9 cellular contexts compared by ENCODE assay signal in the genomic region with DNA sequence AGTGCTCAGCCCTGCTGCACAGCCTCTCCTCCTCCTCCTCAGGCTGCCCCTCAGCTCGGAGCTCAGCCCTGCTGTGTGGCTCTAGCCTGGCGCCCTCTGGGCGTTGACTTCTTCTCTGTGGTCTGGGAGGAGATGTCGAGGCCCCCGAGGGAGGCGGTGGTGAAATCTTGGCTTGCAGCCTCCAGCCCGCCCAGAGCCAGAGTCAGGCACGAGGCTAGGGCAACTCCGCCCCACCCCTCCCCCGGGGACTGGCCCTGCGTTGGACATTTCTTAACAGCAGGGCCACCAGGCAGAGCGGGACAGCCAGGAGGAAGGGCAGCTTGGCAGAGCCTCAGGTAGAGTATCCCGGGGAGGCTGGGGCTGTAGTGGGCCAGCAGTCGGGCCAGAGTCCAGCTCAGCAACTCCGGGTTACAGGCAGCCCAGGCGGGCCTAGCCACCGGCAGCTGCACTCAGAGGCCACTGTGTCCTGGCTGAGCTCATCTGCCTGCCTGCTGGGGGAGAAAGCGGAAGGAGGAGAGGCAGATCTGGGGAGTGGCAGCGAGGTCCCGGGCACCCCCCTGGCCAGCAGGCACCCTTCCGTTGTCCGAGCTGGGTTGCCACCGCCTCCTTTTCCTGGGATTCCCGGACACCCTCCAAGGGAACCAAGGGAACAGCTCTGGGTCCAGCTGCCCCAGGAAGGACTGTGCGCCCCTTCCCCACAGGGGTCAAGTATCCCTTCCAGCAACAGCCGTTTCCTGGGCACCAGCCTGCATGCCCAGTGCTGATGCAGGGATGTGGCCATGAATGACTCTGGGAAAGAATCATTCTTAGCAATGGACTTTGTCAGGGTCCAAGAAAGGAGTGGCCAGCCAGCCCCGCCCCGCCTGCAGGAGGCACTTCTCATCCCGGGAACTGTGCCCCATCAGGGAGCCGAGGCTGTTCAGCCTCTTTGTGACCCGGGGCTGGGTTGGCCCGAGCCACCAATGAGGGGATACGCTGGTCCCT. TPM values are rescaled to one million over a fixed set of nuclear protein-coding genes. Genes with fewer than 3 reads are reported as not detected.
A peak's percentile ranks its signal among the peaks of the same experiment; 100 is the strongest.
DNase-seq lines count a peak whose midpoint lies in the region; ATAC-seq and TF ChIP-seq lines count a peak whose summit lies in the region.
"Had no signal": no experiment of that assay in that cellular context is flagged by ENCODE, and none has a peak within 500 bp of the region (broad histone marks: within the 10 kb centered on the region; RNA-seq: fewer than 3 reads in every experiment).

A gene with protein sequence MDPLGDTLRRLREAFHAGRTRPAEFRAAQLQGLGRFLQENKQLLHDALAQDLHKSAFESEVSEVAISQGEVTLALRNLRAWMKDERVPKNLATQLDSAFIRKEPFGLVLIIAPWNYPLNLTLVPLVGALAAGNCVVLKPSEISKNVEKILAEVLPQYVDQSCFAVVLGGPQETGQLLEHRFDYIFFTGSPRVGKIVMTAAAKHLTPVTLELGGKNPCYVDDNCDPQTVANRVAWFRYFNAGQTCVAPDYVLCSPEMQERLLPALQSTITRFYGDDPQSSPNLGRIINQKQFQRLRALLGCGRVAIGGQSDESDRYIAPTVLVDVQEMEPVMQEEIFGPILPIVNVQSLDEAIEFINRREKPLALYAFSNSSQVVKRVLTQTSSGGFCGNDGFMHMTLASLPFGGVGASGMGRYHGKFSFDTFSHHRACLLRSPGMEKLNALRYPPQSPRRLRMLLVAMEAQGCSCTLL (plus strand): TSS at position 270 of the 984 bp plus-strand sequence. CDS start 4,971 bp downstream, outside the sequence.

- no peaks in the 10 kb centered on the region for H3K9me3 ChIP-seq in esophagus squamous epithelium
- no peaks in the 10 kb centered on the region for H3K9me3 ChIP-seq in muscle layer of duodenum (ENCODE audit: control insufficient read depth in 1 of 2, low read length in 2 of 2)

- peak; percentile 51 for DNase-seq in DMS53 (lab: John Stamatoyannopoulos, UW)
- no peak for DNase-seq in DMS53 treated with DMSO at 0.1 percent for 48 hours (lab: John Stamatoyannopoulos, UW; ENCODE audit: unreplicated experiment)
- DNase-seq in SW 1271 (lab: John Stamatoyannopoulos, UW), result peak; percentile 91 to 93
- DNase-seq in esophagus squamous epithelium (lab: John Stamatoyannopoulos, UW), result peak; percentile 38
- no peak for DNase-seq in NCI-H345 (lab: John Stamatoyannopoulos, UW)

- H3K4me3 ChIP-seq in esophagus squamous epithelium, result peak within 1 kb of the TSS in 3 of 4 donors; percentile 35 to 61 (median 42)
- peak within 1 kb of the TSS; percentile 48 to 60 for H3K4me3 ChIP-seq in muscle layer of duodenum (ENCODE audit: low read depth in 1 of 2, low read length in 2 of 2)
- peak within 1 kb of the TSS; percentile 11 for H3K4me3 ChIP-seq in urinary bladder (ENCODE audit: low read depth, low read length)

- H3K27ac ChIP-seq in esophagus squamous epithelium (peak within 1 kb of the TSS; percentile 64 to 95 (median 80)), muscle layer of duodenum (ENCODE audit: low read length) (peak within 1 kb of the TSS; percentile 77), urinary bladder (ENCODE audit: low read depth) (peak within 1 kb of the TSS; percentile 84)

- no peak for ATAC-seq in HG03378 (IDR thresholded peaks at IDR 0.05; ENCODE audit: unreplicated experiment)

- H3K27me3 ChIP-seq in esophagus squamous epithelium, result no peaks in the 10 kb centered on the region
- H3K27me3 ChIP-seq in muscle layer of duodenum (ENCODE audit: low read depth, low read length), result no peaks in the 10 kb centered on the region

- H3K36me3 ChIP-seq in esophagus squamous epithelium (no peaks in the 10 kb centered on the region), muscle layer of duodenum (ENCODE audit: control insufficient read depth in 1 of 2, insufficient read depth in 2 of 2, low read length in 2 of 2) (no peaks in the 10 kb centered on the region), urinary bladder (ENCODE audit: insufficient read depth) (no peaks in the 10 kb centered on the region)

- peak in 1 of 6 experiments; percentile 10 for TF ChIP-seq CTCF in esophagus squamous epithelium (IDR thresholded peaks at IDR 0.05)

- intact Hi-C loops in esophagus squamous epithelium (cut with DNase I), result no loop called here

- H3K4me1 ChIP-seq in esophagus squamous epithelium, result peaks cover 36 to 72% (median 46%) of the 10 kb centered on the region in 3 donors
- H3K4me1 ChIP-seq in muscle layer of duodenum (ENCODE audit: control insufficient read depth in 1 of 2, insufficient read depth in 2 of 2, low read length in 2 of 2), result peaks cover 16 to 41% of the 10 kb centered on the region in 2 donors
- H3K4me1 ChIP-seq in urinary bladder (ENCODE audit: insufficient read depth), result no peaks in the 10 kb centered on the region

- 42 to 49% methylated on average over 7 to 13 of the region's 33 CpGs for WGBS in esophagus squamous epithelium, 2 donors
- 12% methylated on average over 33 of the region's 33 CpGs for WGBS in urinary bladder

- peak in 2 of 4 donors; percentile 46 to 67 for TF ChIP-seq POLR2A in esophagus squamous epithelium (IDR thresholded peaks at IDR 0.05)

RNA-seq across cellular contexts. Expression of the gene that starts here (rescaled TPM):
- total RNA-seq in esophagus squamous epithelium, result 10 to 100 TPM in 2 of 4 donors, 1 to 10 TPM in 2; 1.6 to 15.7 (median 8.0) TPM
- 4.6 TPM for total RNA-seq in urinary bladder
- polyA plus RNA-seq in urinary bladder, result 14.4 TPM
- polyA plus RNA-seq: CD4-positive, alpha-beta memory T cell had no signal

Comparison
In these comparisons a context has a peak if more than half of its experiments do, and no peak if none do; other contexts are left out.
1. DNase-seq: peak in DMS53 (single experiment), SW 1271 (2 of 2) and esophagus squamous epithelium (single experiment); none in DMS53 treated with DMSO at 0.1 percent for 48 hours (single experiment) and NCI-H345 (single experiment).
2. Peak in every context shown above with its lines, with median percentiles within 50 percentile points of each other: H3K27ac ChIP-seq and H3K4me3 ChIP-seq.